Comparison of ENCODE assay signal across 16 cellular contexts in the genomic region with DNA sequence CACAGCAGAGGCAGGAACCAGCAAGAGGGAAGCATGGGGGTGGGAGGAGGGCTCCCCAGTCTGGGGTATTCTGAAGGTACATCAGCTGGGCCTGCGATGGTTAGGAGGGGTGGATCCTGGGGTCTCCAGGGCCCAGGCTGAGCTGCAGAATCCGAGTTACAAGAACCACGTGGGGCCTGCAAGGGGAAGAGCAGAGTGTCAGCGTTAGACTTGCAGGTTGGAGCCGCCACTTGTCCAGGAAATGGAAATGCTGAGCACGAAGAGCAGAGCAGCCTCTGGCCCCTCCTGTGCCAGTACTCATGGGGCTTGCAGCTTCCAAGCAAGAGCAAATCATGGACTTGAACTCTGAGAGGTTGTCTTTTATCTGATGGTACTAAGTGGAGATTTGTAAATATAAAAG. TPM values are rescaled to one million over a fixed set of nuclear protein-coding genes. Genes with fewer than 3 reads are reported as not detected.
DNase-seq lines count a peak whose midpoint lies in the region; TF ChIP-seq lines count a peak whose summit lies in the region.
"Had no signal": no experiment of that assay in that cellular context is flagged by ENCODE, and none has a peak within 500 bp of the region (broad histone marks: within the 10 kb centered on the region; RNA-seq: fewer than 3 reads in every experiment).

No MANE protein-coding gene starts in this region.

- H3K4me3 ChIP-seq in BLaER1 (no peak overlapping the region), OCI-LY3 (ENCODE audit: low read length) (no peak overlapping the region), osteoblast (ENCODE audit: insufficient read depth, low read length) (no peak overlapping the region), lower leg skin (ENCODE audit: low read depth, poor library complexity, severe bottlenecking) (no peak overlapping the region)
- no peak overlapping the region for H3K4me3 ChIP-seq in BLaER1 treated with 17β-estradiol and CSF1 and Interleukin-3, amounts not matched to agents 10 nM and 100 nM

- TF ChIP-seq CTCF in OCI-LY3 (IDR thresholded peaks at IDR 0.05; ENCODE audit: low read depth, low read length) (no peak), osteoblast (IDR thresholded peaks at IDR 0.05; ENCODE audit: extremely low read depth, low read depth, low read length) (no peak), lower leg skin (IDR thresholded peaks at IDR 0.05) (no peak)

- no peak for TF ChIP-seq POLR2A in lower leg skin (IDR thresholded peaks at IDR 0.05)

- H3K79me2 ChIP-seq in OCI-LY3 (ENCODE audit: low read length), result no peaks in the 10 kb centered on the region
- H3K79me2 ChIP-seq in osteoblast (ENCODE audit: insufficient read depth, low read length), result no peaks in the 10 kb centered on the region

- H3K27me3 ChIP-seq in BLaER1 (no peaks in the 10 kb centered on the region; the same call in 1 of the 2 replicates), OCI-LY3 (ENCODE audit: low read depth, low read length) (no peaks in the 10 kb centered on the region), osteoblast (ENCODE audit: insufficient read depth, low read length) (no peaks in the 10 kb centered on the region)
- no peaks in the 10 kb centered on the region; a peak in 1 of 22 replicates for H3K27me3 ChIP-seq in BLaER1 treated with 17β-estradiol and CSF1 and Interleukin-3, amounts not matched to agents 10 nM and 100 nM

- H4K20me1 ChIP-seq in BLaER1 (peaks cover 6% of the 10 kb centered on the region; the same call in 1 of the 2 replicates), OCI-LY3 (ENCODE audit: insufficient read depth, low read length) (no peaks in the 10 kb centered on the region), osteoblast (ENCODE audit: insufficient read depth, low read length) (no peaks in the 10 kb centered on the region)
- peaks cover 0 to 14% (median 7%) of the 10 kb centered on the region in 11 experiments; a peak in 9 of 22 replicates for H4K20me1 ChIP-seq in BLaER1 treated with 17β-estradiol and CSF1 and Interleukin-3, amounts not matched to agents 10 nM and 100 nM

- intact Hi-C loops in lower leg skin (cut with DNase I; ENCODE audit: low total_unique reads), result no loop called here

- H3K27ac ChIP-seq in BLaER1, result peak overlapping the region; percentile 31
- no peak overlapping the region for H3K27ac ChIP-seq in BLaER1 treated with 17β-estradiol and CSF1 and Interleukin-3, amounts not matched to agents 10 nM and 100 nM
- peak overlapping the region; percentile 88; the same call in 1 of the 2 replicates for H3K27ac ChIP-seq in OCI-LY3 (ENCODE audit: low read length)
- H3K27ac ChIP-seq in osteoblast (ENCODE audit: low read depth, low read length), result no peak overlapping the region
- H3K27ac ChIP-seq: C4-2B had no signal

- H3K36me3 ChIP-seq in BLaER1, result peaks cover 22% of the 10 kb centered on the region; the same call in 1 of the 2 replicates
- H3K36me3 ChIP-seq in BLaER1 treated with 17β-estradiol and CSF1 and Interleukin-3, amounts not matched to agents 10 nM and 100 nM, result peaks cover 0 to 14% (median 0%) of the 10 kb centered on the region in 11 experiments; a peak in 2 of 22 replicates
- no peaks in the 10 kb centered on the region for H3K36me3 ChIP-seq in OCI-LY3 (replicated peaks; ENCODE audit: low read depth, low read length)
- H3K36me3 ChIP-seq in osteoblast (ENCODE audit: insufficient read depth, low read length), result no peaks in the 10 kb centered on the region

- H3K4me1 ChIP-seq in BLaER1 (peaks cover 80% of the 10 kb centered on the region), OCI-LY3 (ENCODE audit: low read length) (peaks cover 32% of the 10 kb centered on the region), osteoblast (ENCODE audit: insufficient read depth, low read length) (no peaks in the 10 kb centered on the region)
- H3K4me1 ChIP-seq in BLaER1 treated with 17β-estradiol and CSF1 and Interleukin-3, amounts not matched to agents 10 nM and 100 nM, result peaks cover 28 to 82% (median 69%) of the 10 kb centered on the region in 10 experiments
- H3K4me1 ChIP-seq: Caco-2 had no signal

- no peak overlapping the region for H2AFZ ChIP-seq in OCI-LY3 (ENCODE audit: low read depth, low read length)
- no peak overlapping the region for H2AFZ ChIP-seq in osteoblast (ENCODE audit: low read length)

- H3K4me2 ChIP-seq in BLaER1 (peak overlapping the region; percentile 71), OCI-LY3 (ENCODE audit: low read length) (no peak overlapping the region), osteoblast (ENCODE audit: insufficient read depth, low read length) (no peak overlapping the region)
- peak overlapping the region; percentile 34 to 93 (median 57) for H3K4me2 ChIP-seq in BLaER1 treated with 17β-estradiol and CSF1 and Interleukin-3, amounts not matched to agents 10 nM and 100 nM

- 61 to 80% methylated on average over 6 of the region's 6 CpGs for WGBS in lower leg skin, 2 donors

- DNase-seq in osteoblast (ENCODE audit: insufficient read length, low spot score, missing footprints) (peak; percentile 18), lower leg skin (ENCODE audit: low spot score in 2 of 2) (no peak), AML-193 (lab: John Stamatoyannopoulos, UW) (no peak), HK-2 (ENCODE audit: unreplicated experiment) (no peak)
- DNase-seq: 8988T; ACHN; Calu3; CD4-positive, alpha-beta T cell; CD8-positive, alpha-beta T cell; DMS79 treated with DMSO at 0.1 percent for 48 hours; GF-D8 had no signal

- H3K9me3 ChIP-seq in BLaER1 (no peaks in the 10 kb centered on the region), OCI-LY3 (ENCODE audit: insufficient read depth, low read length) (peaks cover 6% of the 10 kb centered on the region; the same call in 1 of the 2 replicates), osteoblast (ENCODE audit: low read depth, low read length) (peaks cover 8% of the 10 kb centered on the region)
- H3K9me3 ChIP-seq in BLaER1 treated with 17β-estradiol and CSF1 and Interleukin-3, amounts not matched to agents 10 nM and 100 nM (replicated peaks in 1 of 11), result no peaks in the 10 kb centered on the region
- H3K9me3 ChIP-seq: Caco-2 had no signal

- H3K9ac ChIP-seq in BLaER1, result 0 out of 2 replicates have a peak overlapping the region, but pooled peaks have one; percentile 42
- H3K9ac ChIP-seq in BLaER1 treated with 17β-estradiol and CSF1 and Interleukin-3, amounts not matched to agents 10 nM and 100 nM, result peak overlapping the region in 1 of 11 experiments; percentile 0; a peak in 1 of 22 replicates
- H3K9ac ChIP-seq in OCI-LY3 (ENCODE audit: low read length), result no peak overlapping the region

RNA-seq across cellular contexts. Expression of a gene that starts 47.5 kb away (rescaled TPM):
- total RNA-seq in osteoblast (1,531 and 1,612 TPM in 2 replicates), lower leg skin (100 to 1,000 TPM in 3 of 4 donors, 10 to 100 TPM in 1; 94.9 to 265 (median 133) TPM)

Comparison
In these comparisons a context has a peak if more than half of its experiments do, and no peak if none do; other contexts are left out.
1. H3K27ac ChIP-seq: peak in BLaER1 (single experiment) and OCI-LY3 (single experiment); none in BLaER1 treated with 17β-estradiol and CSF1 and Interleukin-3, amounts not matched to agents 10 nM and 100 nM (0 of 11) and osteoblast (single experiment).
2. H3K4me2 ChIP-seq: peak in BLaER1 (single experiment) and BLaER1 treated with 17β-estradiol and CSF1 and Interleukin-3, amounts not matched to agents 10 nM and 100 nM (11 of 11); none in OCI-LY3 (single experiment) and osteoblast (single experiment).